In genomic region chr7:122300607-122301079, GRCh38 we compare ENCODE assay signal across 15 cellular contexts. TPM values are rescaled to one million over a fixed set of nuclear protein-coding genes. Genes with fewer than 3 reads are reported as not detected.
DNase-seq lines count a peak whose midpoint lies in the region; ATAC-seq and TF ChIP-seq lines count a peak whose summit lies in the region.
"Had no signal": no experiment of that assay in that cellular context is flagged by ENCODE, and none has a peak within 500 bp of the region (broad histone marks: within the 10 kb centered on the region; RNA-seq: fewer than 3 reads in every experiment).

No MANE protein-coding gene starts in this region.

- H2AK5ac ChIP-seq in trophoblast cell (ENCODE audit: low read length), result no peak overlapping the region

- no peak for TF ChIP-seq CTCF in fibroblast of pulmonary artery (IDR thresholded peaks at IDR 0.05; ENCODE audit: low read length, missing control alignments)

- WGBS in GM23248 (ENCODE audit: low coverage in 1 of 2, low lambda C conversion rate in 2 of 2, missing lambda C conversion rate in 2 of 2), 2 experiments, result 7 to 10% methylated on average over 14 of the region's 14 CpGs
- no CpG with 5 or more reads among the region's 14 CpGs for WGBS in trophoblast cell (ENCODE audit: extremely low coverage, insufficient coverage, insufficient read length)

- no peak overlapping the region for H2BK120ac ChIP-seq in trophoblast cell (ENCODE audit: insufficient read depth, low read length, poor library complexity)

- no peaks in the 10 kb centered on the region for H4K20me1 ChIP-seq in GM23248 (ENCODE audit: insufficient read depth)

- peaks cover 80% of the 10 kb centered on the region for H3K27me3 ChIP-seq in GM23248 (replicated peaks; ENCODE audit: insufficient read depth)
- peaks cover 54% of the 10 kb centered on the region for H3K27me3 ChIP-seq in trophoblast cell (ENCODE audit: insufficient read depth, low read length)

- H4K12ac ChIP-seq in trophoblast cell (ENCODE audit: low read depth, low read length), result no peak overlapping the region

- H3K9me3 Mint-ChIP-seq in naive thymus-derived CD8-positive, alpha-beta T cell, result peaks cover 0 to 21% (median 4%) of the 10 kb centered on the region in 9 donors

- H2BK12ac ChIP-seq in trophoblast cell (ENCODE audit: low read length), result no peak overlapping the region

- POLR2A ChIA-PET in naive thymus-derived CD8-positive, alpha-beta T cell (lab: Charles Lee), result no interaction called here

- no peak overlapping the region for H3K9ac ChIP-seq in GM23248
- no peak overlapping the region for H3K9ac ChIP-seq in trophoblast cell (ENCODE audit: low read length)

- peaks cover 0 to 11% (median 5%) of the 10 kb centered on the region in 3 donors for H3K36me3 Mint-ChIP-seq in naive thymus-derived CD8-positive, alpha-beta T cell

- H4K8ac ChIP-seq in trophoblast cell (ENCODE audit: low read depth, low read length), result no peak overlapping the region

- H3K23ac ChIP-seq in trophoblast cell (ENCODE audit: low read length), result no peak overlapping the region

- no peak overlapping the region for H4K91ac ChIP-seq in trophoblast cell (ENCODE audit: low read depth, low read length)

- H3K27ac Mint-ChIP-seq in naive thymus-derived CD8-positive, alpha-beta T cell, result peak overlapping the region in 1 of 10 donors; percentile 40

- H3K4me1 ChIP-seq in GM23248 (ENCODE audit: insufficient read depth) (no peaks in the 10 kb centered on the region), trophoblast cell (ENCODE audit: control insufficient read depth in 1 of 2, insufficient read depth in 2 of 2, low read length in 2 of 2) (peaks cover 18 to 19% of the 10 kb centered on the region in 2 experiments)

- H3K27ac ChIP-seq in GM23248, result no peak overlapping the region
- no peak overlapping the region for H3K27ac ChIP-seq in trophoblast cell (ENCODE audit: low read depth, low read length)
- H3K27ac ChIP-seq: C4-2B, colonic mucosa, esophagus muscularis mucosa had no signal

- H3K9me2 ChIP-seq in GM23248 (ENCODE audit: insufficient read depth), result no peaks in the 10 kb centered on the region

- no peak overlapping the region for H3K14ac ChIP-seq in trophoblast cell (ENCODE audit: low read length)

- ATAC-seq in naive thymus-derived CD8-positive, alpha-beta T cell, result no peak

- H3K9me3 ChIP-seq in GM23248 (ENCODE audit: low read depth), result no peaks in the 10 kb centered on the region
- peaks cover 4% of the 10 kb centered on the region for H3K9me3 ChIP-seq in trophoblast cell (ENCODE audit: insufficient read depth, low read depth, low read length)
- H3K9me3 ChIP-seq: colonic mucosa, esophagus muscularis mucosa had no signal

- no peak overlapping the region for H3K18ac ChIP-seq in trophoblast cell (ENCODE audit: low read length)

- H3K79me2 ChIP-seq in GM23248 (ENCODE audit: insufficient read depth), result no peaks in the 10 kb centered on the region
- H3K79me2 ChIP-seq in trophoblast cell (ENCODE audit: control insufficient read depth, insufficient read depth, low read length, poor library complexity), result no peaks in the 10 kb centered on the region

- no peaks in the 10 kb centered on the region for H3F3A ChIP-seq in GM23248 (ENCODE audit: insufficient read depth)

- no peaks in the 10 kb centered on the region for H3K79me1 ChIP-seq in trophoblast cell (ENCODE audit: low read length)

- H3K4me1 Mint-ChIP-seq in naive thymus-derived CD8-positive, alpha-beta T cell, result peaks cover 0 to 7% (median 0%) of the 10 kb centered on the region in 4 donors

- H2AFZ ChIP-seq in GM23248 (no peak overlapping the region), trophoblast cell (ENCODE audit: insufficient read depth, low read length, poor library complexity) (no peak overlapping the region)

- H3K4ac ChIP-seq in trophoblast cell (ENCODE audit: low read depth, low read length), result no peak overlapping the region

- no peak overlapping the region for H2BK5ac ChIP-seq in trophoblast cell (ENCODE audit: low read depth, low read length, poor library complexity)

- H3K4me3 ChIP-seq in GM23248 (no peak overlapping the region), fibroblast of pulmonary artery (replicated peaks; ENCODE audit: low read depth, low read length) (no peak overlapping the region), trophoblast cell (ENCODE audit: low read depth, low read length) (no peak overlapping the region)
- H3K4me3 ChIP-seq: colonic mucosa had no signal

- in situ Hi-C loops in GM23248 (cut with MboI), result no loop called here

- H3K36me3 ChIP-seq in GM23248 (ENCODE audit: low read depth) (no peaks in the 10 kb centered on the region), trophoblast cell (ENCODE audit: control insufficient read depth in 1 of 2, insufficient read depth in 2 of 2, low read length in 2 of 2) (no peaks in the 10 kb centered on the region)
- H3K36me3 ChIP-seq: colonic mucosa, esophagus muscularis mucosa had no signal

- no peak overlapping the region for H3K4me3 Mint-ChIP-seq in naive thymus-derived CD8-positive, alpha-beta T cell

- DNase-seq in GM23248, result peak; percentile 20
- peak; percentile 32 for DNase-seq in NCI-H2029 (lab: John Stamatoyannopoulos, UW)
- peak; percentile 8 for DNase-seq in fibroblast of pulmonary artery (ENCODE audit: low read depth)
- no peak for DNase-seq in trophoblast cell
- no peak for DNase-seq in GM19240 (ENCODE audit: insufficient read length, low spot score)
- no peak for DNase-seq in NCI-H1930 (lab: John Stamatoyannopoulos, UW)
- DNase-seq in naive thymus-derived CD8-positive, alpha-beta T cell, result no peak
- no peak for DNase-seq in germinal center (ENCODE audit: low spot score)
- DNase-seq: colonic mucosa, IMR-90 had no signal

- no peak overlapping the region for H3K4me2 ChIP-seq in GM23248 (ENCODE audit: unreplicated experiment)
- H3K4me2 ChIP-seq in trophoblast cell (ENCODE audit: low read length), result peak overlapping the region; percentile 77

- peaks cover 38 to 83% (median 58%) of the 10 kb centered on the region in 5 donors for H3K27me3 Mint-ChIP-seq in naive thymus-derived CD8-positive, alpha-beta T cell

RNA-seq across cellular contexts. Expression of gene FEZF1, which starts 3.9 kb away (rescaled TPM):
- total RNA-seq in GM23248 (2014; rRNA removed; shearing (Covaris generic)), result not detected in 2 replicates
- polyA plus RNA-seq in GM23248 (2016; fragmentation: Nextera tagmentation; extraction: Ambion mirVana), result not detected in 2 replicates
- 0.06 TPM in 1 of 2 replicates, not detected in the other for polyA plus RNA-seq in trophoblast cell (2013)
- total RNA-seq in naive thymus-derived CD8-positive, alpha-beta T cell, result not detected
- not detected for polyA plus RNA-seq in naive thymus-derived CD8-positive, alpha-beta T cell
- total RNA-seq: colonic mucosa; esophagus muscularis mucosa; IMR-90; mononuclear cell; pulmonary artery endothelial cell; T-helper 2 cell treated with Interferon-gamma antibody and Interleukin-4, amounts not matched to agents 100 ng/mL and 5 ng/mL, for 36 hours had no signal
- polyA plus RNA-seq: IMR-90 had no signal

Comparison
In these comparisons a context has a peak if more than half of its experiments do, and no peak if none do; other contexts are left out.
1. DNase-seq: peak in GM23248 (single experiment), NCI-H2029 (single experiment) and fibroblast of pulmonary artery (single experiment); none in trophoblast cell (0 of 2), GM19240 (single experiment), NCI-H1930 (0 of 2), naive thymus-derived CD8-positive, alpha-beta T cell (0 of 10) and germinal center (single experiment).